13 cellular contexts compared by ENCODE assay signal in genomic region chr4:42331914-42332368, GRCh38.
DNase-seq lines count a peak whose midpoint lies in the region; ATAC-seq, FAIRE-seq and TF ChIP-seq lines count a peak whose summit lies in the region.
"Had no signal": no experiment of that assay in that cellular context is flagged by ENCODE, and none has a peak within 500 bp of the region (broad histone marks: within the 10 kb centered on the region; RNA-seq: fewer than 3 reads in every experiment).

No MANE protein-coding gene starts in this region.

- peak overlapping the region in 2 of 3 experiments; percentile 60 to 84 for H3K27ac Mint-ChIP-seq in nephron
- H3K27ac Mint-ChIP-seq in naive thymus-derived CD8-positive, alpha-beta T cell, result no peak overlapping the region
- H3K27ac Mint-ChIP-seq in activated CD8-positive, alpha-beta memory T cell treated with anti-CD3 and anti-CD28 coated beads, Interleukin-2, amount 10 ng/mL, durations not matched to agents 7 days and 5 days, result no peak overlapping the region

- ATAC-seq in HG02623 (IDR thresholded peaks at IDR 0.05; ENCODE audit: unreplicated experiment), result peak; percentile 52
- peak; percentile 65 for ATAC-seq in GM12878
- no peak for ATAC-seq in naive thymus-derived CD8-positive, alpha-beta T cell
- no peak for ATAC-seq in HG02973 (IDR thresholded peaks at IDR 0.05; ENCODE audit: unreplicated experiment)
- no peak for ATAC-seq in activated CD8-positive, alpha-beta memory T cell treated with anti-CD3 and anti-CD28 coated beads, Interleukin-2, amount 10 ng/mL, durations not matched to agents 7 days and 5 days
- ATAC-seq: upper lobe of right lung had no signal

- peaks cover 12% of the 10 kb centered on the region; the same call in 1 of the 2 replicates for H3K4me1 ChIP-seq in GM12878 (ENCODE audit: control insufficient read depth, insufficient read depth, low read length)
- H3K4me1 ChIP-seq: Caco-2, upper lobe of right lung had no signal

- H3K36me3 Mint-ChIP-seq in nephron (ENCODE audit: low read depth), result peaks cover 3% of the 10 kb centered on the region
- H3K36me3 Mint-ChIP-seq in naive thymus-derived CD8-positive, alpha-beta T cell, result no peaks in the 10 kb centered on the region
- no peaks in the 10 kb centered on the region for H3K36me3 Mint-ChIP-seq in activated CD8-positive, alpha-beta memory T cell treated with anti-CD3 and anti-CD28 coated beads, Interleukin-2, amount 10 ng/mL, durations not matched to agents 7 days and 5 days

- POLR2A ChIA-PET in GM12878 (lab: Charles Lee), result interaction anchor here (1.0 kb wide), 1 partner anchor 10 kb away, joined by 3 read pairs; no protein-coding TSS in a partner anchor
- POLR2A ChIA-PET in naive thymus-derived CD8-positive, alpha-beta T cell (lab: Charles Lee), result no interaction called here

- H3K4me3 Mint-ChIP-seq in nephron, result no peak overlapping the region
- H3K4me3 Mint-ChIP-seq in naive thymus-derived CD8-positive, alpha-beta T cell, result no peak overlapping the region
- no peak overlapping the region for H3K4me3 Mint-ChIP-seq in activated CD8-positive, alpha-beta memory T cell treated with anti-CD3 and anti-CD28 coated beads, Interleukin-2, amount 10 ng/mL, durations not matched to agents 7 days and 5 days

- H2AFZ ChIP-seq in GM12878 (ENCODE audit: control insufficient read depth, low read depth, low read length), result peak overlapping the region; percentile 49

- DNase-seq in GM10266 (ENCODE audit: extremely low spot score), result peak; percentile 37
- DNase-seq in GM12878 (ENCODE audit: low read depth, low spot score), result no peak
- no peak for DNase-seq in naive thymus-derived CD8-positive, alpha-beta T cell
- DNase-seq in activated CD8-positive, alpha-beta memory T cell treated with anti-CD3 and anti-CD28 coated beads, Interleukin-2, amount 10 ng/mL, durations not matched to agents 7 days and 5 days, result no peak
- DNase-seq in activated CD4-positive, alpha-beta T cell treated with anti-CD3 and anti-CD28 coated beads for 4 hours, result no peak
- DNase-seq: activated gamma-delta T cell, Caco-2, islet precursor cell, NCI-H1092, upper lobe of right lung had no signal

- intact Hi-C loops in GM12878 (cut with micrococcal nuclease; ENCODE audit: unreplicated experiment), result no loop called here

- peak overlapping the region; percentile 30; the same call in 1 of the 2 replicates for H3K4me3 ChIP-seq in GM12878
- H3K4me3 ChIP-seq: upper lobe of right lung had no signal

- no peaks in the 10 kb centered on the region for H3K36me3 ChIP-seq in GM12878 (ENCODE audit: control insufficient read depth in 2 of 2, insufficient read depth in 2 of 2, low read length in 1 of 2)
- H3K36me3 ChIP-seq: upper lobe of right lung had no signal

- no peak for TF ChIP-seq RAD21 in GM12878 (IDR thresholded peaks at IDR 0.05; ENCODE audit: insufficient read depth, low read depth, low read length)

- H3K4me2 ChIP-seq in GM12878 (ENCODE audit: control insufficient read depth, insufficient read depth), result peak overlapping the region; percentile 45

- no peak overlapping the region for H3K9ac ChIP-seq in GM12878 (ENCODE audit: control insufficient read depth, insufficient read depth, low read length)

- H3K79me2 ChIP-seq in GM12878 (ENCODE audit: control insufficient read depth, insufficient read depth, low read length), result no peaks in the 10 kb centered on the region

- no peak for TF ChIP-seq EP300 in GM12878 (IDR thresholded peaks at IDR 0.05; ENCODE audit: borderline replicate concordance in 1 of 2, control insufficient read depth in 1 of 2, low read depth in 2 of 2, low read length in 2 of 2)

- RAD21 ChIA-PET in GM12878 (lab: Charles Lee; ENCODE audit: unreplicated experiment), result no interaction called here

- CTCF ChIA-PET in GM12878 (lab: Yijun Ruan, JAX), result interaction anchor here (1.7 kb wide), 1 partner anchor 52 kb away, joined by 4 read pairs; no protein-coding TSS in a partner anchor
- CTCF ChIA-PET in activated CD8-positive, alpha-beta memory T cell treated with anti-CD3 and anti-CD28 coated beads, Interleukin-2, amount 10 ng/mL, durations not matched to agents 7 days and 5 days (lab: Charles Lee), result no interaction called here

- H3K4me1 Mint-ChIP-seq in nephron, result peaks cover 32% of the 10 kb centered on the region
- H3K4me1 Mint-ChIP-seq in naive thymus-derived CD8-positive, alpha-beta T cell, result no peaks in the 10 kb centered on the region
- no peaks in the 10 kb centered on the region for H3K4me1 Mint-ChIP-seq in activated CD8-positive, alpha-beta memory T cell treated with anti-CD3 and anti-CD28 coated beads, Interleukin-2, amount 10 ng/mL, durations not matched to agents 7 days and 5 days

- peak; percentile 75 for FAIRE-seq in GM12878 (lab: Jason Lieb, UNC)

- H4K20me1 ChIP-seq in GM12878 (ENCODE audit: control insufficient read depth, insufficient read depth), result no peaks in the 10 kb centered on the region

- TF ChIP-seq POLR2A in GM12878 (IDR thresholded peaks at IDR 0.05; ENCODE audit: low read depth, low read length), result no peak

- peak overlapping the region; percentile 55; the same call in 1 of the 2 replicates for H3K27ac ChIP-seq in GM12878 (ENCODE audit: control insufficient read depth, insufficient read depth)
- H3K27ac ChIP-seq: upper lobe of right lung had no signal

- H3K9me3 Mint-ChIP-seq in nephron, result peaks cover 3% of the 10 kb centered on the region
- peaks cover 0 to 4% (median 0%) of the 10 kb centered on the region in 9 donors for H3K9me3 Mint-ChIP-seq in naive thymus-derived CD8-positive, alpha-beta T cell
- no peaks in the 10 kb centered on the region for H3K9me3 Mint-ChIP-seq in activated CD8-positive, alpha-beta memory T cell treated with anti-CD3 and anti-CD28 coated beads, Interleukin-2, amount 10 ng/mL, durations not matched to agents 7 days and 5 days (ENCODE audit: low read depth)

- H3K27me3 Mint-ChIP-seq in nephron (ENCODE audit: low read depth), result no peaks in the 10 kb centered on the region
- peaks cover 0 to 16% (median 3%) of the 10 kb centered on the region in 5 donors for H3K27me3 Mint-ChIP-seq in naive thymus-derived CD8-positive, alpha-beta T cell
- H3K27me3 Mint-ChIP-seq in activated CD8-positive, alpha-beta memory T cell treated with anti-CD3 and anti-CD28 coated beads, Interleukin-2, amount 10 ng/mL, durations not matched to agents 7 days and 5 days, result peaks cover 9% of the 10 kb centered on the region

- no peaks in the 10 kb centered on the region; the same call in 2 of the 3 replicates for H3K9me3 ChIP-seq in GM12878 (replicated peaks; ENCODE audit: control insufficient read depth, insufficient read depth, low read length)
- H3K9me3 ChIP-seq: Caco-2, upper lobe of right lung had no signal

- no peaks in the 10 kb centered on the region for H3K27me3 ChIP-seq in GM12878 (replicated peaks in 1 of 2; ENCODE audit: control insufficient read depth in 2 of 2, insufficient read depth in 2 of 2, low read length in 1 of 2)
- H3K27me3 ChIP-seq: upper lobe of right lung had no signal

- 3% methylated on average over 6 of the region's 6 CpGs for WGBS in GM12878 (ENCODE audit: insufficient coverage, insufficient replicate concordance, low lambda C conversion rate, missing lambda C conversion rate)

- TF ChIP-seq CTCF in GM10266 (IDR thresholded peaks at IDR 0.05; ENCODE audit: control insufficient read depth, insufficient read depth, low read depth, missing control alignments), result no peak
- TF ChIP-seq CTCF in GM12878 (IDR thresholded peaks at IDR 0.05 in 2 of 3, conservative IDR thresholded peaks at IDR 0.05 in 1 of 3; ENCODE audit: control insufficient read depth in 2 of 3, extremely low read depth in 1 of 3, insufficient read depth in 1 of 3, low read depth in 3 of 3, low read length in 3 of 3), result no peak
- TF ChIP-seq CTCF in nephron (IDR thresholded peaks at IDR 0.05; ENCODE audit: unreplicated experiment in 3 of 3), result no peak

- in situ Hi-C loops in GM12878 (cut with MboI), result no loop called here

- no TSS peak for BruUV-seq in GM12878 (replicated peaks; lab: Mats Ljungman, UMichigan)

- SMC1A ChIA-PET in GM12878 (lab: Charles Lee; ENCODE audit: uncharacterized antibody, unreplicated experiment), result interaction anchor here (1.0 kb wide), 1 partner anchor 9 kb away, joined by 4 read pairs; no protein-coding TSS in a partner anchor

TF ChIP-seq in GM12878, 131 proteins besides CTCF, POLR2A, EP300 and RAD21:
- TF ChIP-seq RELA (IDR thresholded peaks at IDR 0.05; ENCODE audit: borderline replicate concordance, partially characterized antibody) (no peak), IKZF2 (IDR thresholded peaks at IDR 0.05) (0 out of 4 replicates have a peak, but pooled peaks of 1 of the 2 experiments have one; percentile 34), MEF2B (IDR thresholded peaks at IDR 0.05; ENCODE audit: partially characterized antibody, poor library complexity, severe bottlenecking) (no peak), MEF2A (IDR thresholded peaks at IDR 0.05; ENCODE audit: insufficient read depth, low read depth, low read length) (peak; percentile 73; the same call in 1 of the 2 replicates), ZNF274 (IDR thresholded peaks at IDR 0.05; ENCODE audit: insufficient read depth, insufficient read length) (no peak), PAX8 (IDR thresholded peaks at IDR 0.05) (no peak), NR2C1 (IDR thresholded peaks at IDR 0.05) (no peak), PAX5 (IDR thresholded peaks at IDR 0.05; ENCODE audit: borderline replicate concordance, low read depth, low read length) (0 out of 2 replicates have a peak, but pooled peaks have one; percentile 17), EED (IDR thresholded peaks at IDR 0.05; ENCODE audit: low read depth) (peak; percentile 79), STAT3 (IDR thresholded peaks at IDR 0.05; ENCODE audit: low read depth, low read length) (no peak), JUNB (IDR thresholded peaks at IDR 0.05) (peak; percentile 44), NFIC (IDR thresholded peaks at IDR 0.05; ENCODE audit: low read depth, low read length) (peak; percentile 65), CHD1 (IDR thresholded peaks at IDR 0.05; ENCODE audit: low read depth, low read length) (no peak), FOXM1 (IDR thresholded peaks at IDR 0.05; ENCODE audit: low read depth, low read length) (peak; percentile 41; the same call in 1 of the 2 replicates), POU2F2 (IDR thresholded peaks at IDR 0.05; ENCODE audit: borderline replicate concordance, low read depth, low read length) (no peak), NR2C2 (IDR thresholded peaks at IDR 0.05; ENCODE audit: borderline replicate concordance, control insufficient read depth, insufficient read length, low read depth) (no peak), RUNX3 (IDR thresholded peaks at IDR 0.05; ENCODE audit: low read length) (peak; percentile 57)
TF ChIP-seq in GM12878: peak in this region for 8.

Comparison
In these comparisons a context has a peak if more than half of its experiments do, and no peak if none do; other contexts are left out.
1. ATAC-seq: peak in HG02623 (single experiment) and GM12878 (single experiment); none in naive thymus-derived CD8-positive, alpha-beta T cell (0 of 2), HG02973 (single experiment) and activated CD8-positive, alpha-beta memory T cell treated with anti-CD3 and anti-CD28 coated beads, Interleukin-2, amount 10 ng/mL, durations not matched to agents 7 days and 5 days (single experiment).
2. H3K27ac Mint-ChIP-seq: peak in nephron (2 of 3); none in naive thymus-derived CD8-positive, alpha-beta T cell (0 of 10) and activated CD8-positive, alpha-beta memory T cell treated with anti-CD3 and anti-CD28 coated beads, Interleukin-2, amount 10 ng/mL, durations not matched to agents 7 days and 5 days (single experiment).